ENCODE assay signal across 33 cellular contexts in genomic region chr7:70069977-70070376, GRCh38.
"Had no signal": no experiment of that assay in that cellular context is flagged by ENCODE, and none has a peak within 500 bp of the region (broad histone marks: within the 10 kb centered on the region; RNA-seq: fewer than 3 reads in every experiment).

No MANE protein-coding gene starts in this region.

- H3K9ac ChIP-seq: SK-N-SH had no signal

- H3K27ac ChIP-seq: adrenal gland, SJSA1 had no signal

- H3K36me3 Mint-ChIP-seq: activated naive CD4-positive, alpha-beta T cell treated with anti-CD3 and anti-CD28 coated beads, Interleukin-2, amount 50 U/mL, for 72 hours; brain; WTC11 had no signal

- H3K4me3 ChIP-seq: adrenal gland, SJSA1 had no signal

- FAIRE-seq: bronchial epithelial cell, TTC549 had no signal

- H3K4me1 ChIP-seq: SJSA1 had no signal

- H3K27me3 ChIP-seq: adrenal gland, SJSA1 had no signal

- H3K9me3 Mint-ChIP-seq: activated CD4-positive, alpha-beta T cell treated with anti-CD3 and anti-CD28 coated beads, Interleukin-2, amount 10 ng/mL, durations not matched to agents 7 days and 5 days; activated naive CD4-positive, alpha-beta T cell treated with anti-CD3 and anti-CD28 coated beads for 36 hours; activated T-cell treated with anti-CD3 and anti-CD28 coated beads, Interleukin-2, amount 50 U/mL, for 4 hours; T-helper 1 cell treated with Interleukin-12 subunit alpha and Interleukin-12 subunit beta and Interleukin-4 antibody, amounts not matched to agents 30 μg/mL and 1 μg/mL, for 36 hours; T-helper 2 cell treated with Interferon-gamma antibody and Interleukin-4, amounts not matched to agents 5 μg/mL and 100 μg/mL, for 36 hours; WTC11 had no signal

- H3K27me3 Mint-ChIP-seq: activated CD4-positive, alpha-beta T cell treated with anti-CD3 and anti-CD28 coated beads for 36 hours; activated CD4-positive, alpha-beta T cell treated with anti-CD3 and anti-CD28 coated beads, Interleukin-2, amount 10 ng/mL, durations not matched to agents 7 days and 5 days; brain had no signal

- ATAC-seq: activated CD4-positive, alpha-beta T cell treated with anti-CD3 and anti-CD28 coated beads for 36 hours; activated CD4-positive, CD25-positive, alpha-beta regulatory T cell treated with anti-CD3 and anti-CD28 coated beads, Interleukin-2, amount 50 U/mL, for 24 hours; activated CD8-positive, alpha-beta T cell treated with anti-CD3 and anti-CD28 coated beads, Interleukin-2, amount 10 ng/mL, durations not matched to agents 7 days and 5 days; activated naive CD4-positive, alpha-beta T cell treated with anti-CD3 and anti-CD28 coated beads, Interleukin-2, amount 50 U/mL, for 72 hours; activated T-cell treated with anti-CD3 and anti-CD28 coated beads, Interleukin-2, amount 50 U/mL, for 4 hours; Panc1; WTC11 had no signal

- H3K27ac Mint-ChIP-seq: activated CD4-positive, alpha-beta T cell treated with anti-CD3 and anti-CD28 coated beads for 36 hours; activated CD4-positive, alpha-beta T cell treated with anti-CD3 and anti-CD28 coated beads, Interleukin-2, amount 10 ng/mL, durations not matched to agents 7 days and 5 days; activated CD8-positive, alpha-beta T cell treated with anti-CD3 and anti-CD28 coated beads, Interleukin-2, amount 10 ng/mL, durations not matched to agents 7 days and 5 days; activated naive CD4-positive, alpha-beta T cell treated with anti-CD3 and anti-CD28 coated beads for 36 hours; activated naive CD4-positive, alpha-beta T cell treated with anti-CD3 and anti-CD28 coated beads, Interleukin-2, amount 50 U/mL, for 72 hours; activated T-helper 1 cell treated with anti-CD3 and anti-CD28 coated beads, Interleukin-12 subunit alpha, Interleukin-12 subunit beta, Interleukin-2, Interleukin-4 antibody, amounts not matched to agents 30 ng/mL and 10 ng/mL and 1 ng/mL, durations not matched to agents 14 hours and 24 hours and 36 hours; T-helper 1 cell treated with Interleukin-12 subunit alpha and Interleukin-12 subunit beta and Interleukin-4 antibody, amounts not matched to agents 30 μg/mL and 1 μg/mL, for 36 hours; T-helper 2 cell treated with Interferon-gamma antibody and Interleukin-4, amounts not matched to agents 5 μg/mL and 100 μg/mL, for 36 hours; WTC11 had no signal

- H3K4me1 Mint-ChIP-seq: activated CD4-positive, alpha-beta T cell treated with anti-CD3 and anti-CD28 coated beads for 36 hours; activated CD4-positive, alpha-beta T cell treated with anti-CD3 and anti-CD28 coated beads, Interleukin-2, amount 10 ng/mL, durations not matched to agents 7 days and 5 days; WTC11 had no signal

- DNase-seq: activated CD4-positive, alpha-beta T cell treated with anti-CD3 and anti-CD28 coated beads for 36 hours; activated CD4-positive, alpha-beta T cell treated with anti-CD3 and anti-CD28 coated beads, Interleukin-2, amount 10 ng/mL, durations not matched to agents 7 days and 5 days; activated CD4-positive, alpha-beta T cell treated with anti-CD3 and anti-CD28 coated beads, Interleukin-2, amount 50 U/mL, for 48 hours; activated CD8-positive, alpha-beta T cell treated with anti-CD3 and anti-CD28 coated beads, Interleukin-2, amount 10 ng/mL, durations not matched to agents 7 days and 5 days; activated gamma-delta T cell treated with Interleukin-2 at 50 U/mL for 16 hours; activated naive CD4-positive, alpha-beta T cell treated with anti-CD3 and anti-CD28 coated beads for 36 hours; activated T-cell treated with anti-CD3 and anti-CD28 coated beads, Interleukin-2, amount 50 U/mL, for 4 hours; adrenal gland; caudate nucleus; cerebellar nuclear complex; NCI-H1092 treated with DMSO at 0.1 percent for 48 hours; NCI-H1417; NCI-H146; NCI-H187; NCI-H2029 treated with DMSO at 0.1 percent for 48 hours; NCI-H2107; NCI-H2171; NCI-H510A; NCI-H69; NCI-H82; SHP77 treated with DMSO at 0.1 percent for 48 hours; SK-N-SH had no signal

- H3K4me3 Mint-ChIP-seq: activated CD4-positive, alpha-beta T cell treated with anti-CD3 and anti-CD28 coated beads for 36 hours; activated CD4-positive, alpha-beta T cell treated with anti-CD3 and anti-CD28 coated beads, Interleukin-2, amount 10 ng/mL, durations not matched to agents 7 days and 5 days; activated CD8-positive, alpha-beta T cell treated with anti-CD3 and anti-CD28 coated beads, Interleukin-2, amount 10 ng/mL, durations not matched to agents 7 days and 5 days; activated naive CD4-positive, alpha-beta T cell treated with anti-CD3 and anti-CD28 coated beads for 36 hours; activated T-cell treated with anti-CD3 and anti-CD28 coated beads, Interleukin-2, amount 50 U/mL, for 4 hours; activated T-helper 1 cell treated with anti-CD3 and anti-CD28 coated beads, Interleukin-12 subunit alpha, Interleukin-12 subunit beta, Interleukin-2, Interleukin-4 antibody, amounts not matched to agents 30 ng/mL and 10 ng/mL and 1 ng/mL, durations not matched to agents 14 hours and 24 hours and 36 hours; brain; T-helper 1 cell treated with Interleukin-12 subunit alpha and Interleukin-12 subunit beta and Interleukin-4 antibody, amounts not matched to agents 30 μg/mL and 1 μg/mL, for 36 hours; T-helper 2 cell treated with Interferon-gamma antibody and Interleukin-4, amounts not matched to agents 5 μg/mL and 100 μg/mL, for 36 hours; WTC11 had no signal

- H3K4me2 ChIP-seq: SK-N-SH had no signal

- H3K36me3 ChIP-seq: adrenal gland, SJSA1 had no signal

- H3K9me3 ChIP-seq: adrenal gland, SJSA1, SK-N-SH had no signal
